1 cellular context compared by ENCODE assay signal in the genomic region with DNA sequence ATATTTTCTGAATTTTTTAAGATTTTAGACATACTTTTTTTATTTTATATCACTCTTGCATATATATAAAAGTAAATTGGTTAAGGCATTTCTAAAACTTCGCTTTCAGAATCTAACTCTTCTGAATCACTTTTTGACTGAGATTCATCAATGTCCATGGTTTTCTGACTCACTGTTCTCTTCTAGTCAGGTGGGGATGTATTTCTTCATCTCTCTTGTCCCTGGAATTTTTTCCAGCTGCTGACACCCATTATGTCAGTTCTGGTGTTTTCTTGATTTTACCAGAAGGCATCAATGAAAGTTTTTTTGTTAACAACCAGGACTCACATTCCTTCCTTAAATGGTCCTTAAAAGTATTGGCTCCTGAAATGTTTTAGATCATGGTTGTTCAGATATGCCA.
TF ChIP-seq lines count a peak whose summit lies in the region.

No MANE protein-coding gene starts in this region.

TF ChIP-seq in HepG2, 621 proteins besides CTCF, POLR2A, EP300 and RAD21:
- no peak for TF ChIP-seq KLF9 (CRISPR knock-in tag; IDR thresholded peaks at IDR 0.05; ENCODE audit: low read depth)
- TF ChIP-seq, protein P1, sequence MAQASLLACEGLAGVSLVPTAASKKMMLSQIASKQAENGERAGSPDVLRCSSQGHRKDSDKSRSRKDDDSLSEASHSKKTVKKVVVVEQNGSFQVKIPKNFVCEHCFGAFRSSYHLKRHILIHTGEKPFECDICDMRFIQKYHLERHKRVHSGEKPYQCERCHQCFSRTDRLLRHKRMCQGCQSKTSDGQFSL (CRISPR knock-in tag; IDR thresholded peaks at IDR 0.05): no peak
- TF ChIP-seq, protein P2, sequence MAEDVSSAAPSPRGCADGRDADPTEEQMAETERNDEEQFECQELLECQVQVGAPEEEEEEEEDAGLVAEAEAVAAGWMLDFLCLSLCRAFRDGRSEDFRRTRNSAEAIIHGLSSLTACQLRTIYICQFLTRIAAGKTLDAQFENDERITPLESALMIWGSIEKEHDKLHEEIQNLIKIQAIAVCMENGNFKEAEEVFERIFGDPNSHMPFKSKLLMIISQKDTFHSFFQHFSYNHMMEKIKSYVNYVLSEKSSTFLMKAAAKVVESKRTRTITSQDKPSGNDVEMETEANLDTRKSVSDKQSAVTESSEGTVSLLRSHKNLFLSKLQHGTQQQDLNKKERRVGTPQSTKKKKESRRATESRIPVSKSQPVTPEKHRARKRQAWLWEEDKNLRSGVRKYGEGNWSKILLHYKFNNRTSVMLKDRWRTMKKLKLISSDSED (CRISPR knock-in tag; IDR thresholded peaks at IDR 0.05): no peak
- TF ChIP-seq, protein P3, sequence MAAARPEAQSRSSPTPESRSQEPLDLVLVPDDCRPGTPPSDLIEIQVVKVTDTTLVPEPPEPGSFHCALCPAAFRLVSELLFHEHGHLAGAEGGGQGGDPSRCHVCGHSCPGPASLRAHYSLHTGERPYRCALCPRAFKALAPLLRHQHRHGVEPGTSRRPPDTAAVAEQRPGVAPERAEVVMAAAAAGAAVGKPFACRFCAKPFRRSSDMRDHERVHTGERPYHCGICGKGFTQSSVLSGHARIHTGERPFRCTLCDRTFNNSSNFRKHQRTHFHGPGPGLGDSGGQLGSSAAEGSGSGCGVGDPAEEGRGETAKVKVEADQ (CRISPR knock-in tag; IDR thresholded peaks at IDR 0.05; ENCODE audit: borderline replicate concordance): no peak
- TF ChIP-seq ZNF782 (CRISPR knock-in tag; IDR thresholded peaks at IDR 0.05; ENCODE audit: borderline replicate concordance): no peak
- TF ChIP-seq ZNF253 (CRISPR knock-in tag; IDR thresholded peaks at IDR 0.05; ENCODE audit: borderline replicate concordance): no peak
- TF ChIP-seq NFE2L2 (IDR thresholded peaks at IDR 0.05; ENCODE audit: low read length): no peak
- TF ChIP-seq, protein P4, sequence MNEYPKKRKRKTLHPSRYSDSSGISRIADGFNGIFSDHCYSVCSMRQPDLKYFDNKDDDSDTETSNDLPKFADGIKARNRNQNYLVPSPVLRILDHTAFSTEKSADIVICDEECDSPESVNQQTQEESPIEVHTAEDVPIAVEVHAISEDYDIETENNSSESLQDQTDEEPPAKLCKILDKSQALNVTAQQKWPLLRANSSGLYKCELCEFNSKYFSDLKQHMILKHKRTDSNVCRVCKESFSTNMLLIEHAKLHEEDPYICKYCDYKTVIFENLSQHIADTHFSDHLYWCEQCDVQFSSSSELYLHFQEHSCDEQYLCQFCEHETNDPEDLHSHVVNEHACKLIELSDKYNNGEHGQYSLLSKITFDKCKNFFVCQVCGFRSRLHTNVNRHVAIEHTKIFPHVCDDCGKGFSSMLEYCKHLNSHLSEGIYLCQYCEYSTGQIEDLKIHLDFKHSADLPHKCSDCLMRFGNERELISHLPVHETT (CRISPR knock-in tag; conservative IDR thresholded peaks at IDR 0.05): no peak
- no peak for TF ChIP-seq ZNF724P (CRISPR knock-in tag; IDR thresholded peaks at IDR 0.05; ENCODE audit: borderline replicate concordance)
- TF ChIP-seq, protein P5, sequence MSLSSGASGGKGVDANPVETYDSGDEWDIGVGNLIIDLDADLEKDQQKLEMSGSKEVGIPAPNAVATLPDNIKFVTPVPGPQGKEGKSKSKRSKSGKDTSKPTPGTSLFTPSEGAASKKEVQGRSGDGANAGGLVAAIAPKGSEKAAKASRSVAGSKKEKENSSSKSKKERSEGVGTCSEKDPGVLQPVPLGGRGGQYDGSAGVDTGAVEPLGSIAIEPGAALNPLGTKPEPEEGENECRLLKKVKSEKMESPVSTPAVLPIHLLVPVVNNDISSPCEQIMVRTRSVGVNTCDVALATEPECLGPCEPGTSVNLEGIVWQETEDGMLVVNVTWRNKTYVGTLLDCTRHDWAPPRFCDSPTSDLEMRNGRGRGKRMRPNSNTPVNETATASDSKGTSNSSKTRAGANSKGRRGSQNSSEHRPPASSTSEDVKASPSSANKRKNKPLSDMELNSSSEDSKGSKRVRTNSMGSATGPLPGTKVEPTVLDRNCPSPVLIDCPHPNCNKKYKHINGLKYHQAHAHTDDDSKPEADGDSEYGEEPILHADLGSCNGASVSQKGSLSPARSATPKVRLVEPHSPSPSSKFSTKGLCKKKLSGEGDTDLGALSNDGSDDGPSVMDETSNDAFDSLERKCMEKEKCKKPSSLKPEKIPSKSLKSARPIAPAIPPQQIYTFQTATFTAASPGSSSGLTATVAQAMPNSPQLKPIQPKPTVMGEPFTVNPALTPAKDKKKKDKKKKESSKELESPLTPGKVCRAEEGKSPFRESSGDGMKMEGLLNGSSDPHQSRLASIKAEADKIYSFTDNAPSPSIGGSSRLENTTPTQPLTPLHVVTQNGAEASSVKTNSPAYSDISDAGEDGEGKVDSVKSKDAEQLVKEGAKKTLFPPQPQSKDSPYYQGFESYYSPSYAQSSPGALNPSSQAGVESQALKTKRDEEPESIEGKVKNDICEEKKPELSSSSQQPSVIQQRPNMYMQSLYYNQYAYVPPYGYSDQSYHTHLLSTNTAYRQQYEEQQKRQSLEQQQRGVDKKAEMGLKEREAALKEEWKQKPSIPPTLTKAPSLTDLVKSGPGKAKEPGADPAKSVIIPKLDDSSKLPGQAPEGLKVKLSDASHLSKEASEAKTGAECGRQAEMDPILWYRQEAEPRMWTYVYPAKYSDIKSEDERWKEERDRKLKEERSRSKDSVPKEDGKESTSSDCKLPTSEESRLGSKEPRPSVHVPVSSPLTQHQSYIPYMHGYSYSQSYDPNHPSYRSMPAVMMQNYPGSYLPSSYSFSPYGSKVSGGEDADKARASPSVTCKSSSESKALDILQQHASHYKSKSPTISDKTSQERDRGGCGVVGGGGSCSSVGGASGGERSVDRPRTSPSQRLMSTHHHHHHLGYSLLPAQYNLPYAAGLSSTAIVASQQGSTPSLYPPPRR (CRISPR knock-in tag; IDR thresholded peaks at IDR 0.05; ENCODE audit: borderline replicate concordance): no peak
